ENCODE assay signal across 16 cellular contexts in genomic region chr9:18129809-18130334, GRCh38.
A peak's percentile ranks its signal among the peaks of the same experiment; 100 is the strongest.
DNase-seq lines count a peak whose midpoint lies in the region; ATAC-seq, FAIRE-seq and TF ChIP-seq lines count a peak whose summit lies in the region.
"Had no signal": no experiment of that assay in that cellular context is flagged by ENCODE, and none has a peak within 500 bp of the region (broad histone marks: within the 10 kb centered on the region; RNA-seq: fewer than 3 reads in every experiment).

No MANE protein-coding gene starts in this region.

- H3K9me3 ChIP-seq in HUES48 (ENCODE audit: control insufficient read depth, insufficient read depth, low read length) (no peaks in the 10 kb centered on the region), endodermal cell (ENCODE audit: control insufficient read depth, low read length) (no peaks in the 10 kb centered on the region), stomach smooth muscle (ENCODE audit: control insufficient read depth in 2 of 2, low read length in 2 of 2) (no peaks in the 10 kb centered on the region), right lobe of liver (no peaks in the 10 kb centered on the region)
- H3K9me3 ChIP-seq: BE2C had no signal

- 77 to 88% methylated on average over 3 to 5 of the region's 5 CpGs for WGBS in endodermal cell (ENCODE audit: insufficient coverage in 1 of 2, insufficient read length in 1 of 2), 2 experiments
- 60% methylated on average over 3 of the region's 5 CpGs for WGBS in right lobe of liver (ENCODE audit: insufficient coverage, low coverage, low lambda C conversion rate, missing lambda C conversion rate)

- no peak for FAIRE-seq in GM19239 (lab: Jason Lieb, UNC)
- FAIRE-seq: A204.1, GM12891 had no signal

- TF ChIP-seq POLR2A in right lobe of liver (IDR thresholded peaks at IDR 0.05), result no peak

- no peaks in the 10 kb centered on the region for H3K9me3 Mint-ChIP-seq in endodermal cell

- no peak overlapping the region for H3K4me3 Mint-ChIP-seq in endodermal cell
- H3K4me3 Mint-ChIP-seq: CD4-positive, alpha-beta memory T cell had no signal

- H3K9ac ChIP-seq in HUES48 (ENCODE audit: low read depth, low read length), result no peak overlapping the region
- no peak overlapping the region for H3K9ac ChIP-seq in endodermal cell (ENCODE audit: extremely low read depth, low read length, poor library complexity, severe bottlenecking)
- no peak overlapping the region for H3K9ac ChIP-seq in stomach smooth muscle (ENCODE audit: low read length in 2 of 2)

- H3K27ac Mint-ChIP-seq in endodermal cell, result no peak overlapping the region
- H3K27ac Mint-ChIP-seq: CD4-positive, alpha-beta memory T cell had no signal

- intact Hi-C loops in right lobe of liver (cut with DNase I), result no loop called here

- H3K4me3 ChIP-seq in HUES48 (ENCODE audit: low read depth, low read length) (no peak overlapping the region), endodermal cell (ENCODE audit: low read length) (no peak overlapping the region), stomach smooth muscle (ENCODE audit: low read length in 2 of 2) (peak overlapping the region in 1 of 2 donors; percentile 23), right lobe of liver (no peak overlapping the region)

- no peaks in the 10 kb centered on the region for H3K27me3 ChIP-seq in HUES48 (ENCODE audit: control insufficient read depth, insufficient read depth, low read length)
- H3K27me3 ChIP-seq in endodermal cell (ENCODE audit: control insufficient read depth, insufficient read depth, low read length, poor library complexity, severe bottlenecking), result no peaks in the 10 kb centered on the region
- no peaks in the 10 kb centered on the region for H3K27me3 ChIP-seq in stomach smooth muscle (ENCODE audit: control insufficient read depth in 1 of 2, insufficient read depth in 2 of 2, low read length in 2 of 2)
- no peaks in the 10 kb centered on the region for H3K27me3 ChIP-seq in right lobe of liver
- H3K27me3 ChIP-seq: BE2C had no signal

- H3K27me3 Mint-ChIP-seq in endodermal cell (ENCODE audit: insufficient read depth), result no peaks in the 10 kb centered on the region
- H3K27me3 Mint-ChIP-seq: CD4-positive, alpha-beta memory T cell had no signal

- H3K4me1 Mint-ChIP-seq in endodermal cell, result peaks cover 1% of the 10 kb centered on the region
- H3K4me1 Mint-ChIP-seq: CD4-positive, alpha-beta memory T cell had no signal

- H3K4me1 ChIP-seq in HUES48 (ENCODE audit: control insufficient read depth, insufficient read depth, low read length) (peaks cover 4% of the 10 kb centered on the region; the same call in 1 of the 2 replicates), endodermal cell (ENCODE audit: control insufficient read depth, insufficient read depth, low read length) (no peaks in the 10 kb centered on the region), stomach smooth muscle (ENCODE audit: control insufficient read depth, insufficient read depth, low read length) (peaks cover 28% of the 10 kb centered on the region), right lobe of liver (no peaks in the 10 kb centered on the region)
- H3K4me1 ChIP-seq: BE2C had no signal

- peak overlapping the region; percentile 63 for H3K27ac ChIP-seq in HUES48 (ENCODE audit: low read depth, low read length)
- H3K27ac ChIP-seq in endodermal cell (ENCODE audit: low read depth, low read length), result no peak overlapping the region
- peak overlapping the region; percentile 53 for H3K27ac ChIP-seq in stomach smooth muscle (ENCODE audit: low read length)
- no peak overlapping the region for H3K27ac ChIP-seq in right lobe of liver
- H3K27ac ChIP-seq: C4-2B had no signal

- DNase-seq in endodermal cell, result peak; percentile 84
- peak; percentile 51 for DNase-seq in iPS-NIHi7 (ENCODE audit: extremely low spot score)
- DNase-seq in right lobe of liver, result no peak
- no peak for DNase-seq in GM19239 (ENCODE audit: insufficient read length, low spot score)
- DNase-seq in MV-4-11 (lab: John Stamatoyannopoulos, UW), result no peak
- DNase-seq: BE2C; CD4-positive, alpha-beta memory T cell; DMS79; IMR-90 had no signal

- H3K36me3 ChIP-seq in HUES48 (ENCODE audit: control insufficient read depth, insufficient read depth, low read length) (no peaks in the 10 kb centered on the region), endodermal cell (ENCODE audit: control insufficient read depth, insufficient read depth, low read length) (no peaks in the 10 kb centered on the region), stomach smooth muscle (ENCODE audit: control insufficient read depth in 2 of 2, insufficient read depth in 2 of 2, low read length in 2 of 2) (no peaks in the 10 kb centered on the region), right lobe of liver (no peaks in the 10 kb centered on the region)
- H3K36me3 ChIP-seq: BE2C had no signal

- TF ChIP-seq CTCF in endodermal cell (conservative IDR thresholded peaks at IDR 0.05), result no peak
- TF ChIP-seq CTCF in right lobe of liver (IDR thresholded peaks at IDR 0.05), result no peak

- ATAC-seq in right lobe of liver (no peak), HG02852 (IDR thresholded peaks at IDR 0.05; ENCODE audit: unreplicated experiment) (no peak)
- ATAC-seq: HCT116 had no signal

- H3K36me3 Mint-ChIP-seq in endodermal cell (ENCODE audit: low read depth), result no peaks in the 10 kb centered on the region
- H3K36me3 Mint-ChIP-seq: CD4-positive, alpha-beta memory T cell had no signal

Comparison
In these comparisons a context has a peak if more than half of its experiments do, and no peak if none do; other contexts are left out.
1. H3K27ac ChIP-seq: peak in HUES48 (single experiment) and stomach smooth muscle (single experiment); none in endodermal cell (single experiment) and right lobe of liver (0 of 3).
2. DNase-seq: peak in endodermal cell (single experiment) and iPS-NIHi7 (single experiment); none in right lobe of liver (0 of 3), GM19239 (single experiment) and MV-4-11 (single experiment).